ENCODE assay signal across 17 cellular contexts in the genomic region with DNA sequence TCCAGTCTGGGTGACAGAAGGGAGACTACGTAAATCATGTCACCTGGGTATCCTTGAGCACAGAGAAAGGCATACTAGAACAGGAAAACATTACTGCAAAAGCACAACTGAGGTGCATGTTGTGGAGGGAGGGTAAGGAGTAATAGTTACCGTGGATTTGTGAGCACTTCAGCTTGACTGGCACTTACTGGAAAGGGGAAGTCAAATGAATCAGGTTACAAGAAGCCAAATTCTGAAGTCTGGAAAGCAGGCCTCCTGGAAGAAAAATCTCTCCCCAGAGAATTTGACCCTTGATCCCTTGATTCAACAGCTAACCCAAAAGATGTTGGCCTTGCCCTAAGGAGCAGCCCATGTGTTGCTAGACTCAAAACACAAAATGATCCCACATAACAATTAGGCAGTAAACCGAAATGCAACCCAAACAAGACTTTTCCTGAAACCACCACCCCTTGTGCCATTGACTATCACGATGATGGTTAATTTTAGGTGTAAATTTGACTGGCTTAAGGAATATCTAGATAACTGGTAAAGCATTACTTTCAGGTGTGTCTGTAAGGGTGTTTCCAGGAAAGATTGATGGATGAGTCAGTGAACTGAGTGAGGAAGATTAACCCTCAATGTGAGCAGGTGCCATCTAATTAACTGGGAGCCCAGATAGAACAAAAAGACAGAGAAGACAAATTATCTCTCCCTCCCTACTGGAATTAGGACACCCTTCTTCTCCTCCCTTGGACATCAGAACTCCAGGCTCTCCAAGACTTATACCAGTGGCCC.
"Had no signal": no experiment of that assay in that cellular context is flagged by ENCODE, and none has a peak within 500 bp of the region (broad histone marks: within the 10 kb centered on the region; RNA-seq: fewer than 3 reads in every experiment).

No MANE protein-coding gene starts in this region.

- H3K36me3 ChIP-seq: adrenal gland, gastroesophageal sphincter, ovary, stomach, upper lobe of left lung had no signal

- H3K4me3 ChIP-seq: adrenal gland, gastroesophageal sphincter, lung, ovary, stomach, testis, upper lobe of left lung had no signal

- H3K4me1 ChIP-seq: adrenal gland, gastroesophageal sphincter, stomach had no signal

- H3K27ac ChIP-seq: adrenal gland, gastroesophageal sphincter, ovary, stomach, testis, upper lobe of left lung, VCaP had no signal

- ATAC-seq: gastroesophageal sphincter, left colon, sciatic nerve had no signal

- H3K27me3 ChIP-seq: adrenal gland, gastroesophageal sphincter, ovary, stomach, testis, upper lobe of left lung had no signal

- H3K9me3 ChIP-seq: adrenal gland, gastroesophageal sphincter, ovary, stomach, testis, upper lobe of left lung had no signal

- DNase-seq: activated CD4-positive, alpha-beta T cell treated with anti-CD3 and anti-CD28 coated beads for 1 hour; activated CD4-positive, alpha-beta T cell treated with anti-CD3 and anti-CD28 coated beads, Interleukin-2, amount 50 U/mL, for 4 hours; activated naive CD4-positive, alpha-beta T cell treated with anti-CD3 and anti-CD28 coated beads, Interleukin-2, amount 50 U/mL, for 16 hours; adrenal gland; central memory CD4-positive, alpha-beta T cell; cortex of kidney; effector CD4-positive, alpha-beta T cell; left colon; ovary; stimulated activated CD4-positive, alpha-beta T cell treated with anti-CD3 and anti-CD28 coated beads, Interleukin-2, amount 100 ng/mL, for 24 hours; stomach; testis; upper lobe of left lung had no signal
